ENCODE assay signal across 27 cellular contexts in the genomic region with DNA sequence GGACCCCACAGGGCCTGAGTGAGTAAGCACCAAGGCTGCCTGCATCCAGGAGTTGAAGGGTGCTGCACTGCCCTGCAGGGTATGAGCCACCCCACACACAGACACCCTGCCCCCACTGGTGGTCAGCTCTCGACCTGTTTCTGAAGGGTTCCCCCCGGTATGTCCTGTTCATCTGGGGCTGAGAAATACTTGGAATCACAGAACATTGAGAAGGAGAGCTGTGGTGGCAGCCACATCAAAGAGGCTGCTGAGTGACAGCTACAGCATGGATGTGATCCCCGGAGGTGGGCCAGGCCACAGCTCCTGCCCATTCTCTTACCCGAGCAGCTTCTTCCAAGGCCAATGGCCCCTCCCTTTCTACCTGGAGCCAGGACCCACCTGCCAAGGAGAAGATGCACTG.
"Had no signal": no experiment of that assay in that cellular context is flagged by ENCODE, and none has a peak within 500 bp of the region (broad histone marks: within the 10 kb centered on the region; RNA-seq: fewer than 3 reads in every experiment).

No MANE protein-coding gene starts in this region.

- H3K27ac Mint-ChIP-seq: activated naive CD4-positive, alpha-beta T cell treated with anti-CD3 and anti-CD28 coated beads, Interleukin-2, amount 50 U/mL, for 24 hours; T-helper 1 cell treated with Interleukin-12 subunit alpha and Interleukin-12 subunit beta and Interleukin-4 antibody, amounts not matched to agents 30 μg/mL and 1 μg/mL, for 36 hours; WTC11 had no signal

- H3K27ac ChIP-seq: ascending aorta, body of pancreas, SJSA1 had no signal

- H3K4me1 ChIP-seq: ascending aorta, body of pancreas had no signal

- DNase-seq: activated CD4-positive, alpha-beta T cell treated with anti-CD3 and anti-CD28 coated beads for 48 hours; activated CD4-positive, alpha-beta T cell treated with anti-CD3 and anti-CD28 coated beads, Interleukin-2, amount 50 U/mL, for 48 hours; activated CD4-positive, CD25-positive, alpha-beta regulatory T cell treated with anti-CD3 and anti-CD28 coated beads, Interleukin-2, amount 50 U/mL, for 72 hours; activated effector memory CD4-positive, alpha-beta T cell treated with Interleukin-2 at 50 U/mL for 16 hours; activated naive CD4-positive, alpha-beta T cell; activated T-cell treated with anti-CD3 and anti-CD28 coated beads for 4 hours; body of pancreas; KBM-7; MV-4-11; NCI-H1092 treated with DMSO at 0.1 percent for 48 hours; NCI-H1417 treated with DMSO at 0.1 percent for 48 hours; NCI-H1694; NCI-H2107; NCI-H2171 treated with DMSO at 0.1 percent for 48 hours; NCI-H226; NCI-H526; OCI-M1; RPMI8226; SW 1271; T-helper 9 cell had no signal

- H3K9me3 Mint-ChIP-seq: activated naive CD4-positive, alpha-beta T cell treated with anti-CD3 and anti-CD28 coated beads, Interleukin-2, amount 50 U/mL, for 24 hours had no signal

- H3K4me3 ChIP-seq: ascending aorta, body of pancreas, SJSA1 had no signal

- H3K9me3 ChIP-seq: ascending aorta, body of pancreas, SJSA1 had no signal

- H3K27me3 ChIP-seq: ascending aorta, body of pancreas, SJSA1 had no signal

- H3K27me3 Mint-ChIP-seq: activated naive CD4-positive, alpha-beta T cell treated with anti-CD3 and anti-CD28 coated beads, Interleukin-2, amount 50 U/mL, for 24 hours had no signal

- ATAC-seq: body of pancreas, Panc1, SK-N-SH treated with all-trans-retinoic acid at 6 μM for 48 hours, WTC11 had no signal

- H3K36me3 ChIP-seq: SJSA1 had no signal

- H3K4me3 Mint-ChIP-seq: activated naive CD4-positive, alpha-beta T cell treated with anti-CD3 and anti-CD28 coated beads, Interleukin-2, amount 50 U/mL, for 24 hours; T-helper 1 cell treated with Interleukin-12 subunit alpha and Interleukin-12 subunit beta and Interleukin-4 antibody, amounts not matched to agents 30 μg/mL and 1 μg/mL, for 36 hours; WTC11 had no signal
